22 cellular contexts compared by ENCODE assay signal in genomic region chr14:94521375-94522114, GRCh38. TPM values are rescaled to one million over a fixed set of nuclear protein-coding genes. Genes with fewer than 3 reads are reported as not detected.
A peak's percentile ranks its signal among the peaks of the same experiment; 100 is the strongest.
DNase-seq lines count a peak whose midpoint lies in the region; ATAC-seq, FAIRE-seq and TF ChIP-seq lines count a peak whose summit lies in the region.
"Had no signal": no experiment of that assay in that cellular context is flagged by ENCODE, and none has a peak within 500 bp of the region (broad histone marks: within the 10 kb centered on the region; RNA-seq: fewer than 3 reads in every experiment).

No MANE protein-coding gene starts in this region.

- ATAC-seq in HepG2, result peak; percentile 6; the same call in 2 of the 3 replicates
- ATAC-seq: GM23338 had no signal

- H3K79me1 ChIP-seq in trophoblast cell (ENCODE audit: low read length), result no peaks in the 10 kb centered on the region

- in situ Hi-C loops in HepG2 (cut with HindIII; ENCODE audit: extremely low pct_ligation_motif_present, low pct_unique_long_range_greater_than_20kb), result no loop called here

- no peak overlapping the region for H2BK12ac ChIP-seq in trophoblast cell (ENCODE audit: low read length)

- no peak overlapping the region for H3K14ac ChIP-seq in trophoblast cell (ENCODE audit: low read length)

- POLR2A ChIA-PET in HepG2 (lab: Yijun Ruan, JAX), result interaction anchor here (0.8 to 1.9 kb wide), 22 partner anchors 10 to 229 kb away, joined by 3 to 20 read pairs (median 5); partner anchors contain the start of genes SERPINA1, SERPINA10, SERPINA11 and SERPINA3

- H2AK5ac ChIP-seq in trophoblast cell (ENCODE audit: low read length), result no peak overlapping the region

- DNase-seq in GM06990 (ENCODE audit: extremely low read depth, insufficient read length), result no peak
- no peak for DNase-seq in HepG2 (ENCODE audit: low spot score)
- DNase-seq in trophoblast cell, result no peak
- no peak for DNase-seq in NCI-H82 treated with DMSO at 0.1 percent for 48 hours (lab: John Stamatoyannopoulos, UW; ENCODE audit: unreplicated experiment)
- no peak for DNase-seq in NCI-H345 (lab: John Stamatoyannopoulos, UW)
- DNase-seq in activated CD8-positive, alpha-beta memory T cell treated with anti-CD3 and anti-CD28 coated beads, Interleukin-2, amount 50 U/mL, for 4 hours, result no peak
- DNase-seq: ACHN; BE2C; C1 segment of cervical spinal cord; Caco-2; CD4-positive, alpha-beta T cell; DMS153; DMS79; GF-D8; H7; KBM-7 had no signal

- no peak overlapping the region for H4K8ac ChIP-seq in trophoblast cell (ENCODE audit: low read depth, low read length)

- H2AFZ ChIP-seq in OCI-LY1 (ENCODE audit: low read length) (no peak overlapping the region), HepG2 (ENCODE audit: low read length) (no peak overlapping the region), trophoblast cell (ENCODE audit: insufficient read depth, low read length, poor library complexity) (no peak overlapping the region)
- H2AFZ ChIP-seq: GM23338 had no signal

- no peak overlapping the region for H2BK5ac ChIP-seq in trophoblast cell (ENCODE audit: low read depth, low read length, poor library complexity)

- CTCF ChIA-PET in HepG2 (lab: Yijun Ruan, JAX; ENCODE audit: low intra/inter-chr PET ratio, low total read pairs), result interaction anchor here (1.7 kb wide), 1 partner anchor 15 kb away, joined by 4 read pairs; no protein-coding TSS in a partner anchor

- H3K4me2 ChIP-seq in OCI-LY1 (ENCODE audit: low read length) (no peak overlapping the region), HepG2 (ENCODE audit: low read depth, low read length) (peak overlapping the region; percentile 71), trophoblast cell (ENCODE audit: low read length) (no peak overlapping the region)
- H3K4me2 ChIP-seq: GM23338 had no signal

- H2BK120ac ChIP-seq in trophoblast cell (ENCODE audit: insufficient read depth, low read length, poor library complexity), result no peak overlapping the region

- no peak overlapping the region for H3K4me3 ChIP-seq in GM06990 (replicated peaks; ENCODE audit: low read depth, low read length)
- no peak overlapping the region for H3K4me3 ChIP-seq in OCI-LY1 (ENCODE audit: low read depth, low read length, poor library complexity, severe bottlenecking)
- peak overlapping the region in 1 of 3 experiments; percentile 40; a peak in 2 of 6 replicates for H3K4me3 ChIP-seq in HepG2 (replicated peaks in 1 of 3; ENCODE audit: insufficient read depth in 1 of 3, low read depth in 2 of 3, low read length in 3 of 3)
- H3K4me3 ChIP-seq in trophoblast cell (ENCODE audit: low read depth, low read length), result no peak overlapping the region
- H3K4me3 ChIP-seq: GM23338 had no signal

- H3K4me1 ChIP-seq in OCI-LY1 (ENCODE audit: insufficient read depth, low read length, severe bottlenecking), result no peaks in the 10 kb centered on the region
- peaks cover 81% of the 10 kb centered on the region for H3K4me1 ChIP-seq in HepG2 (ENCODE audit: insufficient read depth, low read length)
- H3K4me1 ChIP-seq in trophoblast cell (ENCODE audit: control insufficient read depth in 1 of 2, insufficient read depth in 2 of 2, low read length in 2 of 2), result no peaks in the 10 kb centered on the region
- H3K4me1 ChIP-seq: BE2C had no signal

- TF ChIP-seq CTCF in GM06990 (IDR thresholded peaks at IDR 0.05; ENCODE audit: insufficient read depth, low read length, poor library complexity, severe bottlenecking), result peak; percentile 22
- TF ChIP-seq CTCF in OCI-LY1 (IDR thresholded peaks at IDR 0.05; ENCODE audit: low read length), result 0 out of 2 replicates have a peak, but pooled peaks have one; percentile 4
- peak; percentile 64 for TF ChIP-seq CTCF in HepG2 (CRISPR knock-in tag; IDR thresholded peaks at IDR 0.05)

- no peak overlapping the region for H3K4ac ChIP-seq in trophoblast cell (ENCODE audit: low read depth, low read length)

- H4K91ac ChIP-seq in trophoblast cell (ENCODE audit: low read depth, low read length), result no peak overlapping the region

- H3K18ac ChIP-seq in trophoblast cell (ENCODE audit: low read length), result no peak overlapping the region

- TF ChIP-seq RAD21 in HepG2 (CRISPR knock-in tag; IDR thresholded peaks at IDR 0.05), result no peak

- H3K79me2 ChIP-seq in OCI-LY1 (ENCODE audit: insufficient read depth, low read length), result no peaks in the 10 kb centered on the region
- H3K79me2 ChIP-seq in HepG2 (ENCODE audit: insufficient read depth, low read length), result no peaks in the 10 kb centered on the region
- no peaks in the 10 kb centered on the region for H3K79me2 ChIP-seq in trophoblast cell (ENCODE audit: control insufficient read depth, insufficient read depth, low read length, poor library complexity)

- BruUV-seq in HepG2 (replicated peaks; lab: Mats Ljungman, UMichigan), result no TSS peak

- TF ChIP-seq EP300 in HepG2 (IDR thresholded peaks at IDR 0.05; ENCODE audit: low read depth in 2 of 2, low read length in 2 of 2) (no peak), HepG2 (CRISPR knock-in tag; IDR thresholded peaks at IDR 0.05; ENCODE audit: borderline replicate concordance) (no peak)

- H3K27me3 ChIP-seq in GM06990 (replicated peaks; ENCODE audit: control insufficient read depth, insufficient read depth, low read length), result no peaks in the 10 kb centered on the region
- no peaks in the 10 kb centered on the region for H3K27me3 ChIP-seq in OCI-LY1 (ENCODE audit: insufficient read depth, low read length)
- H3K27me3 ChIP-seq in HepG2 (ENCODE audit: control insufficient read depth in 1 of 2, insufficient read depth in 2 of 2, low read length in 2 of 2), result no peaks in the 10 kb centered on the region
- H3K27me3 ChIP-seq in trophoblast cell (ENCODE audit: insufficient read depth, low read length), result no peaks in the 10 kb centered on the region
- H3K27me3 ChIP-seq: BE2C had no signal

- H3K36me3 ChIP-seq in GM06990 (ENCODE audit: control insufficient read depth, insufficient read depth, low read length), result no peaks in the 10 kb centered on the region
- H3K36me3 ChIP-seq in OCI-LY1 (ENCODE audit: insufficient read depth, low read length), result no peaks in the 10 kb centered on the region
- H3K36me3 ChIP-seq in HepG2 (replicated peaks in 1 of 2; ENCODE audit: control insufficient read depth in 1 of 2, insufficient read depth in 2 of 2, low read length in 2 of 2), result no peaks in the 10 kb centered on the region
- H3K36me3 ChIP-seq in trophoblast cell (ENCODE audit: control insufficient read depth in 1 of 2, insufficient read depth in 2 of 2, low read length in 2 of 2), result no peaks in the 10 kb centered on the region
- H3K36me3 ChIP-seq: BE2C had no signal

- H3K9ac ChIP-seq in OCI-LY1 (ENCODE audit: low read length) (no peak overlapping the region), HepG2 (ENCODE audit: insufficient read depth, low read depth, low read length) (0 out of 2 replicates have a peak overlapping the region, but pooled peaks have one; percentile 1), trophoblast cell (ENCODE audit: low read length) (peak overlapping the region; percentile 10)

- no peak overlapping the region for H4K12ac ChIP-seq in trophoblast cell (ENCODE audit: low read depth, low read length)

- no peaks in the 10 kb centered on the region for H3K9me2 ChIP-seq in OCI-LY1 (ENCODE audit: low read depth, low read length)

- H3K27ac ChIP-seq in OCI-LY1 (ENCODE audit: low read depth, low read length, poor library complexity, severe bottlenecking) (no peak overlapping the region), HepG2 (ENCODE audit: extremely low read length, insufficient read depth, low read length) (peak overlapping the region; percentile 64), trophoblast cell (ENCODE audit: low read depth, low read length) (no peak overlapping the region)

- TF ChIP-seq POLR2A in HepG2 (IDR thresholded peaks at IDR 0.05; ENCODE audit: insufficient read depth in 1 of 2, low read depth in 2 of 2, low read length in 2 of 2), result no peak

- intact Hi-C loops in HepG2 (cut with micrococcal nuclease; ENCODE audit: unreplicated experiment), result no loop called here

- FAIRE-seq in HepG2 (lab: Jason Lieb, UNC), result no peak
- FAIRE-seq: A204.1, GM12891, HTR-8/SVneo had no signal

- H3F3A ChIP-seq in OCI-LY1 (ENCODE audit: insufficient read depth, low read length), result no peaks in the 10 kb centered on the region

- no peak overlapping the region for H3K23ac ChIP-seq in trophoblast cell (ENCODE audit: low read length)

- H4K20me1 ChIP-seq in OCI-LY1 (ENCODE audit: insufficient read depth, low read length), result no peaks in the 10 kb centered on the region
- H4K20me1 ChIP-seq in HepG2 (ENCODE audit: insufficient read depth, low read length), result no peaks in the 10 kb centered on the region

- no peaks in the 10 kb centered on the region for H3K9me3 ChIP-seq in OCI-LY1 (ENCODE audit: low read length)
- no peaks in the 10 kb centered on the region for H3K9me3 ChIP-seq in HepG2 (ENCODE audit: low read length)
- peaks cover 9% of the 10 kb centered on the region for H3K9me3 ChIP-seq in trophoblast cell (ENCODE audit: insufficient read depth, low read depth, low read length)
- H3K9me3 ChIP-seq: BE2C, Caco-2 had no signal

- WGBS in HepG2 (ENCODE audit: low lambda C conversion rate), result 28% methylated on average over 3 of the region's 5 CpGs
- no CpG with 5 or more reads among the region's 5 CpGs for WGBS in trophoblast cell (ENCODE audit: extremely low coverage, insufficient coverage, insufficient read length)

RNA-seq across cellular contexts. Expression of gene SERPINA12, which starts 12.3 kb away (rescaled TPM):
- total RNA-seq in HepG2 (2016; rRNA removed; fragmentation: Illumina TruSeq; extraction: Trizol), result not detected in 2 replicates
- total RNA-seq in HepG2 (2016; cell fraction: cytosol; rRNA removed; fragmentation: Illumina TruSeq; extraction: Trizol; ENCODE audit: low read depth), result not detected in 2 replicates
- not detected in 2 replicates for total RNA-seq in HepG2 (2016; cell fraction: insoluble cytoplasmic fraction; rRNA removed; fragmentation: Illumina TruSeq; extraction: Trizol)
- not detected in 2 replicates for total RNA-seq in HepG2 (2016; cell fraction: membrane; rRNA removed; fragmentation: Illumina TruSeq; extraction: Trizol)
- total RNA-seq in HepG2 (2016; cell fraction: nucleus; rRNA removed; fragmentation: Illumina TruSeq; extraction: Trizol), result not detected in 2 replicates
- polyA plus RNA-seq in HepG2 (2011; rRNA removed), result 0.08 TPM in 1 of 2 replicates, not detected in the other
- polyA plus RNA-seq in HepG2 (2011; cell fraction: cytosol; rRNA removed), result 0.07 TPM in 1 of 2 replicates, not detected in the other
- not detected in 2 replicates for polyA plus RNA-seq in HepG2 (2011; cell fraction: nucleus; rRNA removed)
- polyA plus RNA-seq in HepG2 (2012), result 9.8 and 20.4 TPM in 2 replicates
- polyA plus RNA-seq in HepG2 (2016; cell fraction: cytosol; fragmentation: Illumina TruSeq; extraction: Trizol; ENCODE audit: low read depth), result not detected in 2 replicates
- polyA plus RNA-seq in HepG2 (2016; cell fraction: insoluble cytoplasmic fraction; fragmentation: Illumina TruSeq; extraction: Trizol; ENCODE audit: low read depth), result 0.11 TPM in 1 of 2 replicates, not detected in the other
- polyA plus RNA-seq in HepG2 (2016; cell fraction: membrane; fragmentation: Illumina TruSeq; extraction: Trizol; ENCODE audit: low read depth), result 0.08 TPM in 1 of 2 replicates, not detected in the other
- polyA plus RNA-seq in HepG2 (2016; cell fraction: nucleus; fragmentation: Illumina TruSeq; extraction: Trizol; ENCODE audit: insufficient read depth, low read depth), result not detected in 2 replicates
- 0.10 TPM in 1 of 2 replicates, not detected in the other for polyA minus RNA-seq in HepG2 (2011; rRNA and poly(A)+ RNA removed; ENCODE audit: low replicate concordance)
- not detected in 2 replicates for polyA minus RNA-seq in HepG2 (2011; cell fraction: cytosol; rRNA and poly(A)+ RNA removed)
- not detected in 2 replicates for polyA minus RNA-seq in HepG2 (2011; cell fraction: nucleus; rRNA and poly(A)+ RNA removed)
- not detected in 2 replicates for polyA plus RNA-seq in trophoblast cell (2013)
- total RNA-seq: Caco-2; CD4-positive, alpha-beta T cell; GM23338; H7 had no signal
- polyA plus RNA-seq: GM23338, IgD-negative memory B cell had no signal

RNA-seq across cellular contexts. Expression of gene SERPINA4, which starts 39.7 kb away (rescaled TPM):
- total RNA-seq in HepG2 (2016; rRNA removed; fragmentation: Illumina TruSeq; extraction: Trizol), result 17.2 and 39.1 TPM in 2 replicates
- total RNA-seq in HepG2 (2016; cell fraction: cytosol; rRNA removed; fragmentation: Illumina TruSeq; extraction: Trizol; ENCODE audit: low read depth), result 5.1 and 5.2 TPM in 2 replicates
- 18.0 and 38.7 TPM in 2 replicates for total RNA-seq in HepG2 (2016; cell fraction: insoluble cytoplasmic fraction; rRNA removed; fragmentation: Illumina TruSeq; extraction: Trizol)
- total RNA-seq in HepG2 (2016; cell fraction: membrane; rRNA removed; fragmentation: Illumina TruSeq; extraction: Trizol), result 9.0 and 10.8 TPM in 2 replicates
- total RNA-seq in HepG2 (2016; cell fraction: nucleus; rRNA removed; fragmentation: Illumina TruSeq; extraction: Trizol), result 31.1 and 34.0 TPM in 2 replicates
- polyA plus RNA-seq in HepG2 (2011; rRNA removed), result 57.8 and 82.7 TPM in 2 replicates
- 51.9 and 68.1 TPM in 2 replicates for polyA plus RNA-seq in HepG2 (2011; cell fraction: cytosol; rRNA removed)
- polyA plus RNA-seq in HepG2 (2011; cell fraction: nucleus; rRNA removed), result 26.7 and 38.8 TPM in 2 replicates
- polyA plus RNA-seq in HepG2 (2012), result 39.8 and 51.8 TPM in 2 replicates
- 4.5 and 5.5 TPM in 2 replicates for polyA plus RNA-seq in HepG2 (2016; cell fraction: cytosol; fragmentation: Illumina TruSeq; extraction: Trizol; ENCODE audit: low read depth)
- polyA plus RNA-seq in HepG2 (2016; cell fraction: insoluble cytoplasmic fraction; fragmentation: Illumina TruSeq; extraction: Trizol; ENCODE audit: low read depth), result 17.2 and 17.4 TPM in 2 replicates
- polyA plus RNA-seq in HepG2 (2016; cell fraction: membrane; fragmentation: Illumina TruSeq; extraction: Trizol; ENCODE audit: low read depth), result 7.7 and 8.0 TPM in 2 replicates
- polyA plus RNA-seq in HepG2 (2016; cell fraction: nucleus; fragmentation: Illumina TruSeq; extraction: Trizol; ENCODE audit: insufficient read depth, low read depth), result 48.5 and 50.8 TPM in 2 replicates
- polyA minus RNA-seq in HepG2 (2011; rRNA and poly(A)+ RNA removed; ENCODE audit: low replicate concordance), result 48.7 TPM in 1 of 2 replicates, not detected in the other
- 12.7 and 23.3 TPM in 2 replicates for polyA minus RNA-seq in HepG2 (2011; cell fraction: cytosol; rRNA and poly(A)+ RNA removed)
- polyA minus RNA-seq in HepG2 (2011; cell fraction: nucleus; rRNA and poly(A)+ RNA removed), result 13.5 and 19.5 TPM in 2 replicates
- polyA plus RNA-seq in trophoblast cell (2013), result 0.03 TPM in 2 replicates
- total RNA-seq: CD4-positive, alpha-beta T cell; GM23338; H7 had no signal
- polyA plus RNA-seq: GM23338, IgD-negative memory B cell had no signal

RNA-seq across cellular contexts. Expression of gene SERPINA9, which starts 45.5 kb away (rescaled TPM):
- total RNA-seq in HepG2 (2016; rRNA removed; fragmentation: Illumina TruSeq; extraction: Trizol), result not detected in 2 replicates
- not detected in 2 replicates for total RNA-seq in HepG2 (2016; cell fraction: cytosol; rRNA removed; fragmentation: Illumina TruSeq; extraction: Trizol; ENCODE audit: low read depth)
- not detected in 2 replicates for total RNA-seq in HepG2 (2016; cell fraction: insoluble cytoplasmic fraction; rRNA removed; fragmentation: Illumina TruSeq; extraction: Trizol)
- total RNA-seq in HepG2 (2016; cell fraction: membrane; rRNA removed; fragmentation: Illumina TruSeq; extraction: Trizol), result not detected in 2 replicates
- not detected in 2 replicates for total RNA-seq in HepG2 (2016; cell fraction: nucleus; rRNA removed; fragmentation: Illumina TruSeq; extraction: Trizol)
- polyA plus RNA-seq in HepG2 (2011; rRNA removed), result 0.12 and 0.21 TPM in 2 replicates
- 0.16 and 0.18 TPM in 2 replicates for polyA plus RNA-seq in HepG2 (2011; cell fraction: cytosol; rRNA removed)
- polyA plus RNA-seq in HepG2 (2011; cell fraction: nucleus; rRNA removed), result 0.64 and 1.1 TPM in 2 replicates
- polyA plus RNA-seq in HepG2 (2012), result 0.17 and 0.78 TPM in 2 replicates
- polyA plus RNA-seq in HepG2 (2016; cell fraction: cytosol; fragmentation: Illumina TruSeq; extraction: Trizol; ENCODE audit: low read depth), result not detected in 2 replicates
- polyA plus RNA-seq in HepG2 (2016; cell fraction: insoluble cytoplasmic fraction; fragmentation: Illumina TruSeq; extraction: Trizol; ENCODE audit: low read depth), result not detected in 2 replicates
- not detected in 2 replicates for polyA plus RNA-seq in HepG2 (2016; cell fraction: membrane; fragmentation: Illumina TruSeq; extraction: Trizol; ENCODE audit: low read depth)
- not detected in 2 replicates for polyA plus RNA-seq in HepG2 (2016; cell fraction: nucleus; fragmentation: Illumina TruSeq; extraction: Trizol; ENCODE audit: insufficient read depth, low read depth)
- 0.12 TPM in 1 of 2 replicates, not detected in the other for polyA minus RNA-seq in HepG2 (2011; rRNA and poly(A)+ RNA removed; ENCODE audit: low replicate concordance)
- polyA minus RNA-seq in HepG2 (2011; cell fraction: cytosol; rRNA and poly(A)+ RNA removed), result not detected in 2 replicates
- polyA minus RNA-seq in HepG2 (2011; cell fraction: nucleus; rRNA and poly(A)+ RNA removed), result 0.37 TPM in 1 of 2 replicates, not detected in the other
- not detected in 2 replicates for polyA plus RNA-seq in trophoblast cell (2013)
- total RNA-seq: Caco-2; CD4-positive, alpha-beta T cell; GM23338; H7 had no signal
- polyA plus RNA-seq: GM23338 had no signal

RNA-seq across cellular contexts. Expression of gene SERPINA5, which starts 59.7 kb away (rescaled TPM):
- total RNA-seq in HepG2 (2016; rRNA removed; fragmentation: Illumina TruSeq; extraction: Trizol), result 237 and 498 TPM in 2 replicates
- total RNA-seq in HepG2 (2016; cell fraction: cytosol; rRNA removed; fragmentation: Illumina TruSeq; extraction: Trizol; ENCODE audit: low read depth), result 71.6 and 82.2 TPM in 2 replicates
- total RNA-seq in HepG2 (2016; cell fraction: insoluble cytoplasmic fraction; rRNA removed; fragmentation: Illumina TruSeq; extraction: Trizol), result 219 and 507 TPM in 2 replicates
- total RNA-seq in HepG2 (2016; cell fraction: membrane; rRNA removed; fragmentation: Illumina TruSeq; extraction: Trizol), result 187 and 205 TPM in 2 replicates
- total RNA-seq in HepG2 (2016; cell fraction: nucleus; rRNA removed; fragmentation: Illumina TruSeq; extraction: Trizol), result 372 and 429 TPM in 2 replicates
- 449 and 569 TPM in 2 replicates for polyA plus RNA-seq in HepG2 (2011; rRNA removed)
- 331 and 435 TPM in 2 replicates for polyA plus RNA-seq in HepG2 (2011; cell fraction: cytosol; rRNA removed)
- 165 and 220 TPM in 2 replicates for polyA plus RNA-seq in HepG2 (2011; cell fraction: nucleus; rRNA removed)
- polyA plus RNA-seq in HepG2 (2012), result 423 and 569 TPM in 2 replicates
- polyA plus RNA-seq in HepG2 (2016; cell fraction: cytosol; fragmentation: Illumina TruSeq; extraction: Trizol; ENCODE audit: low read depth), result 81.2 and 88.3 TPM in 2 replicates
- 241 and 254 TPM in 2 replicates for polyA plus RNA-seq in HepG2 (2016; cell fraction: insoluble cytoplasmic fraction; fragmentation: Illumina TruSeq; extraction: Trizol; ENCODE audit: low read depth)
- polyA plus RNA-seq in HepG2 (2016; cell fraction: membrane; fragmentation: Illumina TruSeq; extraction: Trizol; ENCODE audit: low read depth), result 159 and 171 TPM in 2 replicates
- polyA plus RNA-seq in HepG2 (2016; cell fraction: nucleus; fragmentation: Illumina TruSeq; extraction: Trizol; ENCODE audit: insufficient read depth, low read depth), result 573 and 590 TPM in 2 replicates
- 0.30 and 414 TPM in 2 replicates for polyA minus RNA-seq in HepG2 (2011; rRNA and poly(A)+ RNA removed; ENCODE audit: low replicate concordance)
- polyA minus RNA-seq in HepG2 (2011; cell fraction: cytosol; rRNA and poly(A)+ RNA removed), result 176 and 231 TPM in 2 replicates
- 87.0 and 105 TPM in 2 replicates for polyA minus RNA-seq in HepG2 (2011; cell fraction: nucleus; rRNA and poly(A)+ RNA removed)
- polyA plus RNA-seq in trophoblast cell (2013), result 0.57 and 0.78 TPM in 2 replicates
- total RNA-seq: CD4-positive, alpha-beta T cell had no signal
- polyA plus RNA-seq: IgD-negative memory B cell had no signal

Comparison
In these comparisons a context has a peak if more than half of its experiments do, and no peak if none do; other contexts are left out.
1. CTCF ChIP-seq: peak in every context shown above with its lines; median percentile 64 in HepG2; 22 in GM06990; 4 in OCI-LY1.